In genomic region chr10:84549368-84549767, GRCh38 we compare ENCODE assay signal across 29 cellular contexts.
"Had no signal": no experiment of that assay in that cellular context is flagged by ENCODE, and none has a peak within 500 bp of the region (broad histone marks: within the 10 kb centered on the region; RNA-seq: fewer than 3 reads in every experiment).

No MANE protein-coding gene starts in this region.

- ATAC-seq: activated T-cell treated with anti-CD3 and anti-CD28 coated beads, Interleukin-2, amount 50 U/mL, for 72 hours; activated T-helper 17 cell treated with anti-CD3 and anti-CD28 coated beads, Interleukin-2, amount 50 U/mL, for 72 hours; body of pancreas had no signal

- H3K4me3 ChIP-seq: body of pancreas, breast epithelium, MG63, PC-9, SJCRH30, SK-N-MC had no signal

- H3K9me3 ChIP-seq: body of pancreas, breast epithelium, MG63, SJCRH30 had no signal

- H2AFZ ChIP-seq: PC-9 had no signal

- DNase-seq: activated CD4-positive, alpha-beta memory T cell treated with anti-CD3 and anti-CD28 coated beads, Interleukin-2, amount 10 ng/mL, durations not matched to agents 7 days and 5 days; activated CD4-positive, alpha-beta T cell treated with anti-CD3 and anti-CD28 coated beads for 1 hour; activated CD4-positive, alpha-beta T cell treated with anti-CD3 and anti-CD28 coated beads for 48 hours; activated CD4-positive, CD25-positive, alpha-beta regulatory T cell; activated effector memory CD4-positive, alpha-beta T cell treated with anti-CD3 and anti-CD28 coated beads, Interleukin-2, amount 50 U/mL, for 16 hours; activated naive CD4-positive, alpha-beta T cell treated with Interleukin-2 at 50 U/mL for 16 hours; activated naive CD8-positive, alpha-beta T cell treated with anti-CD3 and anti-CD28 coated beads, Interleukin-2, amount 10 ng/mL, durations not matched to agents 7 days and 5 days; activated T-cell treated with anti-CD3 and anti-CD28 coated beads, Interleukin-2, amount 50 U/mL, for 1 hour; activated T-cell treated with anti-CD3 and anti-CD28 coated beads, Interleukin-2, amount 50 U/mL, for 72 hours; body of pancreas; Kasumi-1; KG1; MG63; NCI-H1048; NCI-H1105 treated with DMSO at 0.1 percent for 48 hours; NCI-H1436; NCI-H1930; NCI-H2081 treated with DMSO at 0.1 percent for 48 hours; NCI-H345; NCI-H748 treated with DMSO at 0.1 percent for 48 hours; NK-92 treated with Interleukin-12 subunit alpha and Interleukin-12 subunit beta, amount 100 ng/mL, for 24 hours; PC-9; Right ventricle myocardium superior; SJCRH30; T1000; WERI-Rb-1 had no signal

- H3K27ac ChIP-seq: body of pancreas, breast epithelium, PC-9, SJCRH30, SK-N-MC, WERI-Rb-1 had no signal

- H3K27me3 ChIP-seq: body of pancreas, SJCRH30 had no signal

- H3K4me2 ChIP-seq: PC-9 had no signal

- H3K36me3 ChIP-seq: breast epithelium, MG63, SJCRH30, WERI-Rb-1 had no signal

- H3K4me1 ChIP-seq: body of pancreas, breast epithelium, SJCRH30 had no signal
